Comparison of ENCODE assay signal across 12 cellular contexts in the genomic region with DNA sequence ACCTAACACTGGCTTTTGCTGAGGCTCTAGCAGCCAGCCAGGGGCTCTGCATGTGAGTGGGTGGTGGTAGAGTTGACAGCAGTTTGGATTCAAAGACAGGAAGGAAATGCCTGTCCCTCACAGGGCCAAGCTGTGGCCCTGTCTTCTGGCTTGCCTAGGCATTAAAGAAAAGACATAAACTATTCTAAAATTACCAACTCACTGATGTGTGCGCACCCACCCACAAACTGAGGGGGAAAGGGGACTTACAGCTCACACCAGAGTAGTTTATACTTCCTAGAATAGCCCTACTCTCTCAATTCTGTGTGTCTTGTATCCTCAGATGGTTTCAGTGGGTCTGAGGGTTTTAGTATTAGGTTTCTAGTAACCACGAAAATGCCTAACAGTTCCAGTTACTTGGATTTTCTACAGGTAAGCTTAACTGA. TPM values are rescaled to one million over a fixed set of nuclear protein-coding genes. Genes with fewer than 3 reads are reported as not detected.
DNase-seq lines count a peak whose midpoint lies in the region; ATAC-seq and TF ChIP-seq lines count a peak whose summit lies in the region.
"Had no signal": no experiment of that assay in that cellular context is flagged by ENCODE, and none has a peak within 500 bp of the region (broad histone marks: within the 10 kb centered on the region; RNA-seq: fewer than 3 reads in every experiment).

No MANE protein-coding gene starts in this region.

- H3K4me1 Mint-ChIP-seq in osteocyte (ENCODE audit: unreplicated experiment): no peaks in the 10 kb centered on the region

- H3K4me3 Mint-ChIP-seq in osteocyte (ENCODE audit: unreplicated experiment): no peak overlapping the region
- H3K4me3 Mint-ChIP-seq: WTC11 had no signal

- ATAC-seq in activated naive CD4-positive, alpha-beta T cell treated with anti-CD3 and anti-CD28 coated beads, Interleukin-2, amount 50 U/mL, for 72 hours: peak; percentile 27 to 28
- ATAC-seq in HG02571 (IDR thresholded peaks at IDR 0.05; ENCODE audit: unreplicated experiment) (peak; percentile 51), HG03457 (IDR thresholded peaks at IDR 0.05; ENCODE audit: unreplicated experiment) (peak; percentile 55)
- ATAC-seq: WTC11 had no signal

- TF ChIP-seq CTCF in osteocyte (IDR thresholded peaks at IDR 0.05): no peak

- H3K27me3 Mint-ChIP-seq in osteocyte (ENCODE audit: unreplicated experiment): no peaks in the 10 kb centered on the region

- H3K27ac Mint-ChIP-seq in activated naive CD4-positive, alpha-beta T cell treated with anti-CD3 and anti-CD28 coated beads, Interleukin-2, amount 50 U/mL, for 72 hours: peak overlapping the region in 1 of 2 donors; percentile 88
- H3K27ac Mint-ChIP-seq in osteocyte (ENCODE audit: unreplicated experiment): no peak overlapping the region
- H3K27ac Mint-ChIP-seq: WTC11 had no signal

- H3K9me3 Mint-ChIP-seq in activated naive CD4-positive, alpha-beta T cell treated with anti-CD3 and anti-CD28 coated beads, Interleukin-2, amount 50 U/mL, for 72 hours: peaks cover 3 to 5% of the 10 kb centered on the region in 2 donors
- no peaks in the 10 kb centered on the region for H3K9me3 Mint-ChIP-seq in osteocyte (ENCODE audit: unreplicated experiment)
- H3K9me3 Mint-ChIP-seq: WTC11 had no signal

- H3K36me3 Mint-ChIP-seq in activated naive CD4-positive, alpha-beta T cell treated with anti-CD3 and anti-CD28 coated beads, Interleukin-2, amount 50 U/mL, for 72 hours: peaks cover 33 to 38% of the 10 kb centered on the region in 2 donors
- peaks cover 36% of the 10 kb centered on the region for H3K36me3 Mint-ChIP-seq in osteocyte (ENCODE audit: unreplicated experiment)

- peak in 1 of 2 donors; percentile 24 for DNase-seq in activated naive CD4-positive, alpha-beta T cell treated with anti-CD3 and anti-CD28 coated beads, Interleukin-2, amount 50 U/mL, for 72 hours (ENCODE audit: low spot score in 2 of 2)
- DNase-seq in activated naive CD4-positive, alpha-beta T cell treated with Interleukin-2 at 50 U/mL for 16 hours: no peak
- DNase-seq in NK-92 treated with Interleukin-12 subunit alpha and Interleukin-12 subunit beta, amount 100 ng/mL, for 24 hours (lab: John Stamatoyannopoulos, UW): no peak
- DNase-seq in osteocyte (ENCODE audit: extremely low spot score, unreplicated experiment): no peak
- no peak for DNase-seq in NCI-H82 treated with DMSO at 0.1 percent for 48 hours (lab: John Stamatoyannopoulos, UW; ENCODE audit: unreplicated experiment)
- no peak for DNase-seq in NCI-H510A (lab: John Stamatoyannopoulos, UW)
- DNase-seq: sigmoid colon had no signal

RNA-seq across cellular contexts. Expression of a gene that starts 18.3 kb away (rescaled TPM):
- under 1 TPM; 0.72 to 0.98 TPM for total RNA-seq in activated naive CD4-positive, alpha-beta T cell treated with anti-CD3 and anti-CD28 coated beads, Interleukin-2, amount 50 U/mL, for 72 hours
- not detected in 2 replicates for total RNA-seq in osteocyte
- total RNA-seq: lung, MCF 10A, sigmoid colon, WTC11 had no signal

RNA-seq across cellular contexts. Expression of a gene that starts 34.1 kb away (rescaled TPM):
- not detected for total RNA-seq in activated naive CD4-positive, alpha-beta T cell treated with anti-CD3 and anti-CD28 coated beads, Interleukin-2, amount 50 U/mL, for 72 hours
- total RNA-seq in osteocyte: not detected in 2 replicates
- total RNA-seq: lung, MCF 10A, sigmoid colon, WTC11 had no signal
